14 cellular contexts compared by ENCODE assay signal in genomic region chr2:41924024-41924423, GRCh38.
A peak's percentile ranks its signal among the peaks of the same experiment; 100 is the strongest.
DNase-seq lines count a peak whose midpoint lies in the region; ATAC-seq and TF ChIP-seq lines count a peak whose summit lies in the region.
"Had no signal": no experiment of that assay in that cellular context is flagged by ENCODE, and none has a peak within 500 bp of the region (broad histone marks: within the 10 kb centered on the region; RNA-seq: fewer than 3 reads in every experiment).

No MANE protein-coding gene starts in this region.

- H3K4me3 ChIP-seq in coronary artery (no peak overlapping the region), muscle layer of colon (ENCODE audit: low read depth in 1 of 2, low read length in 2 of 2) (no peak overlapping the region), skeletal muscle tissue (ENCODE audit: low read length in 3 of 3) (no peak overlapping the region)
- H3K4me3 ChIP-seq: Peyer's patch, SJCRH30 had no signal

- H3K36me3 ChIP-seq in muscle layer of colon (ENCODE audit: insufficient read depth, low read length) (no peaks in the 10 kb centered on the region), skeletal muscle tissue (ENCODE audit: control insufficient read depth in 3 of 3, insufficient read depth in 3 of 3, low read length in 3 of 3) (no peaks in the 10 kb centered on the region)
- H3K36me3 ChIP-seq: Peyer's patch, SJCRH30 had no signal

- intact Hi-C loops in left colon (cut with DNase I, micrococcal nuclease): no loop called here

- H3K27ac ChIP-seq in coronary artery: no peak overlapping the region
- peak overlapping the region; percentile 8 for H3K27ac ChIP-seq in muscle layer of colon (ENCODE audit: low read depth, low read length)
- peak overlapping the region; percentile 95 for H3K27ac ChIP-seq in skeletal muscle tissue (ENCODE audit: low read depth, low read length)
- H3K27ac ChIP-seq: Peyer's patch, SJCRH30 had no signal

- no peaks in the 10 kb centered on the region for H3K27me3 ChIP-seq in muscle layer of colon (ENCODE audit: control insufficient read depth in 1 of 2, insufficient read depth in 2 of 2, low read length in 2 of 2)
- no peaks in the 10 kb centered on the region for H3K27me3 ChIP-seq in skeletal muscle tissue (ENCODE audit: control insufficient read depth in 3 of 3, insufficient read depth in 3 of 3, low read length in 3 of 3)
- H3K27me3 ChIP-seq: Peyer's patch, SJCRH30 had no signal

- H3K4me1 ChIP-seq in muscle layer of colon (ENCODE audit: insufficient read depth, low read length) (peaks cover 68% of the 10 kb centered on the region), skeletal muscle tissue (ENCODE audit: control insufficient read depth in 3 of 3, insufficient read depth in 3 of 3, low read length in 3 of 3) (peaks cover 53 to 75% (median 64%) of the 10 kb centered on the region in 3 donors)

- no peak overlapping the region for H3K9ac ChIP-seq in muscle layer of colon (ENCODE audit: low read length)
- H3K9ac ChIP-seq in skeletal muscle tissue (ENCODE audit: low read depth in 1 of 3, low read length in 3 of 3): peak overlapping the region in 1 of 3 donors; percentile 3

- DNase-seq in ELF-1 (ENCODE audit: low read depth, low spot score) (peak; percentile 44), coronary artery (ENCODE audit: low spot score) (peak; percentile 56), left colon (no peak), NCI-H748 treated with DMSO at 0.1 percent for 48 hours (lab: John Stamatoyannopoulos, UW) (no peak)
- DNase-seq: EL, H7, Karpas-422, NCI-H1436, NCI-H1930, Peyer's patch, SJCRH30 had no signal

- TF ChIP-seq CTCF in coronary artery (IDR thresholded peaks at IDR 0.05): no peak

- H3K9me3 ChIP-seq in muscle layer of colon (ENCODE audit: low read length): no peaks in the 10 kb centered on the region
- no peaks in the 10 kb centered on the region for H3K9me3 ChIP-seq in skeletal muscle tissue (ENCODE audit: control insufficient read depth in 3 of 3, low read length in 3 of 3)
- H3K9me3 ChIP-seq: Peyer's patch had no signal

- no peak for TF ChIP-seq POLR2A in GM18505 (IDR thresholded peaks at IDR 0.05; ENCODE audit: borderline replicate concordance, extremely low read depth, insufficient read depth, insufficient read length)

- ATAC-seq in GM18505 (IDR thresholded peaks at IDR 0.05; ENCODE audit: unreplicated experiment) (no peak), left colon (no peak)

Comparison
In these comparisons a context has a peak if more than half of its experiments do, and no peak if none do; other contexts are left out.
1. DNase-seq: peak in ELF-1 (single experiment) and coronary artery (single experiment); none in left colon (0 of 2) and NCI-H748 treated with DMSO at 0.1 percent for 48 hours (single experiment).
2. H3K27ac ChIP-seq: peak in muscle layer of colon (single experiment) and skeletal muscle tissue (single experiment); none in coronary artery (0 of 2).